ENCODE assay signal across 9 cellular contexts in genomic region chr11:3905080-3905953, GRCh38. TPM values are rescaled to one million over a fixed set of nuclear protein-coding genes. Genes with fewer than 3 reads are reported as not detected.
DNase-seq lines count a peak whose midpoint lies in the region; ATAC-seq and TF ChIP-seq lines count a peak whose summit lies in the region.
"Had no signal": no experiment of that assay in that cellular context is flagged by ENCODE, and none has a peak within 500 bp of the region (broad histone marks: within the 10 kb centered on the region; RNA-seq: fewer than 3 reads in every experiment).

No MANE protein-coding gene starts in this region.

- H3K27ac ChIP-seq in OCI-LY1 (ENCODE audit: low read depth, low read length, poor library complexity, severe bottlenecking), result peak overlapping the region; percentile 24
- H3K27ac ChIP-seq: thoracic aorta had no signal

- no peaks in the 10 kb centered on the region for H3K9me2 ChIP-seq in OCI-LY1 (ENCODE audit: low read depth, low read length)

- no peak overlapping the region for H3K9ac ChIP-seq in OCI-LY1 (ENCODE audit: low read length)

- ATAC-seq in HG02642 (IDR thresholded peaks at IDR 0.05; ENCODE audit: poor library complexity, unreplicated experiment), result peak; percentile 81

- DNase-seq in GM03348 (ENCODE audit: low spot score) (peak; percentile 80), immature natural killer cell (no peak), SK-N-DZ (ENCODE audit: low spot score) (no peak), amniotic stem cell (lab: John Stamatoyannopoulos, UW) (no peak)
- DNase-seq in activated effector memory CD4-positive, alpha-beta T cell treated with anti-CD3 and anti-CD28 coated beads, Interleukin-2, amount 50 U/mL, for 16 hours, result peak; percentile 84
- DNase-seq in stimulated activated CD4-positive, alpha-beta T cell treated with anti-CD3 and anti-CD28 coated beads, TNF-alpha, amount 100 ng/mL, for 48 hours (ENCODE audit: low read depth in 3 of 3), result peak; percentile 26 to 51 (median 50)

- no peaks in the 10 kb centered on the region for H3K27me3 ChIP-seq in OCI-LY1 (ENCODE audit: insufficient read depth, low read length)

- H4K20me1 ChIP-seq in OCI-LY1 (ENCODE audit: insufficient read depth, low read length), result no peaks in the 10 kb centered on the region

- H3K79me2 ChIP-seq in OCI-LY1 (ENCODE audit: insufficient read depth, low read length), result no peaks in the 10 kb centered on the region; the same call in 1 of the 2 replicates

- H3K9me3 ChIP-seq in OCI-LY1 (ENCODE audit: low read length), result no peaks in the 10 kb centered on the region
- H3K9me3 ChIP-seq: thoracic aorta had no signal

- H3F3A ChIP-seq in OCI-LY1 (ENCODE audit: insufficient read depth, low read length), result no peaks in the 10 kb centered on the region

- H2AFZ ChIP-seq in OCI-LY1 (ENCODE audit: low read length), result no peak overlapping the region

- H3K4me1 Mint-ChIP-seq in immature natural killer cell, result peaks cover 78 to 93% of the 10 kb centered on the region in 2 donors

- no peaks in the 10 kb centered on the region for H3K9me3 Mint-ChIP-seq in immature natural killer cell

- peak overlapping the region; percentile 12; the same call in 1 of the 2 replicates for H3K4me2 ChIP-seq in OCI-LY1 (ENCODE audit: low read length)

- no peaks in the 10 kb centered on the region for H3K27me3 Mint-ChIP-seq in immature natural killer cell (ENCODE audit: low read depth in 3 of 3)

- peak overlapping the region; percentile 42 to 87 (median 56) for H3K27ac Mint-ChIP-seq in immature natural killer cell

- no peaks in the 10 kb centered on the region for H3K36me3 ChIP-seq in OCI-LY1 (ENCODE audit: insufficient read depth, low read length)
- H3K36me3 ChIP-seq: thoracic aorta had no signal

- TF ChIP-seq CTCF in OCI-LY1 (IDR thresholded peaks at IDR 0.05; ENCODE audit: low read length), result no peak

- H3K4me1 ChIP-seq in OCI-LY1 (ENCODE audit: insufficient read depth, low read length, severe bottlenecking), result peaks cover 55% of the 10 kb centered on the region

- no peak overlapping the region for H3K4me3 ChIP-seq in OCI-LY1 (ENCODE audit: low read depth, low read length, poor library complexity, severe bottlenecking)
- H3K4me3 ChIP-seq: thoracic aorta had no signal

- peak overlapping the region in 3 of 5 donors; percentile 16 to 47 (median 28) for H3K4me3 Mint-ChIP-seq in immature natural killer cell

- no peaks in the 10 kb centered on the region for H3K36me3 Mint-ChIP-seq in immature natural killer cell

RNA-seq across cellular contexts. Expression of gene STIM1, which starts 49.9 kb away (rescaled TPM):
- polyA plus RNA-seq in immature natural killer cell, result 10 to 100 TPM; 28.7 to 53.1 (median 45.5) TPM
- 21.6 and 22.2 TPM in 2 replicates for polyA plus RNA-seq in SK-N-DZ (2014; cell fraction: cytosol; rRNA removed)
- 12.5 and 12.8 TPM in 2 replicates for polyA plus RNA-seq in SK-N-DZ (2014; cell fraction: nucleus; rRNA removed)

Comparison
In these comparisons a context has a peak if more than half of its experiments do, and no peak if none do; other contexts are left out.
1. DNase-seq: peak in GM03348 (single experiment), activated effector memory CD4-positive, alpha-beta T cell treated with anti-CD3 and anti-CD28 coated beads, Interleukin-2, amount 50 U/mL, for 16 hours (single experiment) and stimulated activated CD4-positive, alpha-beta T cell treated with anti-CD3 and anti-CD28 coated beads, TNF-alpha, amount 100 ng/mL, for 48 hours (3 of 3); none in immature natural killer cell (0 of 3), SK-N-DZ (single experiment) and amniotic stem cell (single experiment).